In the genomic region with DNA sequence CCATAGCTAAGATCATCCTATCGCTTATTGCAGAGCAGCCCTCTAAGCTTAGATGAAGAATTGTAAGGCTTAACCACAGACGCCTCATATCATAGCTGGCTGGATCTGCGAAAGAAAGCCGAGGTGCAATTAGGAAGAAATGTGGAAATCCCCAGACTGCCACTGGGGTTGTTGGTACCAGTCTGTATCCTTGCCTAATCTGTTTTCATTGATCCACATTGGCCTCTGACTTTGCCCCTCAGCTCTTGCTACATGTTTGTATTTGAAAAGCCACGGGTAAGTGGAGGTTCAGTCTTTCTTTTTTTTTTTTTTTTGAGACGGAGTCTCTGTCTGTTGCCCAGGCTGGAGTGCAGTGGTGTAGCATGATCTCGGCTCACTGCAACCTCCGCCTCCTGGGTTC, we compare ENCODE assay signal across 19 cellular contexts. TPM values are rescaled to one million over a fixed set of nuclear protein-coding genes. Genes with fewer than 3 reads are reported as not detected.
DNase-seq lines count a peak whose midpoint lies in the region; ATAC-seq and TF ChIP-seq lines count a peak whose summit lies in the region.
"Had no signal": no experiment of that assay in that cellular context is flagged by ENCODE, and none has a peak within 500 bp of the region (broad histone marks: within the 10 kb centered on the region; RNA-seq: fewer than 3 reads in every experiment).

No MANE protein-coding gene starts in this region.

- 35% methylated on average over 8 of the region's 8 CpGs for WGBS in liver

- CTCF ChIA-PET in activated naive CD4-positive, alpha-beta T cell treated with anti-CD3 and anti-CD28 coated beads, Interleukin-2, amount 10 ng/mL, durations not matched to agents 7 days and 5 days (lab: Charles Lee) = interaction anchor here (1.0 kb wide), 1 partner anchor 45 kb away, joined by 3 read pairs; no protein-coding TSS in a partner anchor

- peaks cover 7 to 60% (median 49%) of the 10 kb centered on the region in 4 donors for H3K4me1 ChIP-seq in liver (ENCODE audit: control insufficient read depth in 4 of 4, insufficient read depth in 4 of 4, low read length in 3 of 4)
- H3K4me1 ChIP-seq: A549 had no signal

- ATAC-seq in GM18861 (IDR thresholded peaks at IDR 0.05; ENCODE audit: unreplicated experiment) = no peak
- ATAC-seq: A549, GM12878, K562 had no signal

- peak overlapping the region; percentile 60 for H3K27ac Mint-ChIP-seq in activated naive CD4-positive, alpha-beta T cell treated with anti-CD3 and anti-CD28 coated beads, Interleukin-2, amount 10 ng/mL, durations not matched to agents 7 days and 5 days
- H3K27ac Mint-ChIP-seq: H9 had no signal

- H3K27me3 Mint-ChIP-seq in activated naive CD4-positive, alpha-beta T cell treated with anti-CD3 and anti-CD28 coated beads, Interleukin-2, amount 10 ng/mL, durations not matched to agents 7 days and 5 days = no peaks in the 10 kb centered on the region
- H3K27me3 Mint-ChIP-seq: CD4-positive, alpha-beta memory T cell had no signal

- H3K27ac ChIP-seq in liver (ENCODE audit: low read depth in 1 of 2, low read length in 2 of 2) = peak overlapping the region; percentile 89 to 95
- H3K27ac ChIP-seq: 22Rv1, A549, C4-2B had no signal

- no peak overlapping the region for H3K4me3 Mint-ChIP-seq in activated naive CD4-positive, alpha-beta T cell treated with anti-CD3 and anti-CD28 coated beads, Interleukin-2, amount 10 ng/mL, durations not matched to agents 7 days and 5 days
- H3K4me3 Mint-ChIP-seq: CD4-positive, alpha-beta memory T cell; H9 had no signal

- peak; percentile 24 to 46 for TF ChIP-seq RAD21 in liver (IDR thresholded peaks at IDR 0.05)

- H3K9ac ChIP-seq in liver (ENCODE audit: low read depth in 1 of 2, low read length in 2 of 2) = no peak overlapping the region

- no peak overlapping the region for H3K4me3 ChIP-seq in liver (ENCODE audit: low read depth in 1 of 3, low read length in 3 of 3)
- H3K4me3 ChIP-seq: A549, GM12878, K562 had no signal

- H3K9me3 Mint-ChIP-seq in activated naive CD4-positive, alpha-beta T cell treated with anti-CD3 and anti-CD28 coated beads, Interleukin-2, amount 10 ng/mL, durations not matched to agents 7 days and 5 days = no peaks in the 10 kb centered on the region
- H3K9me3 Mint-ChIP-seq: CD4-positive, alpha-beta memory T cell; H9 had no signal

- H3K36me3 Mint-ChIP-seq in activated naive CD4-positive, alpha-beta T cell treated with anti-CD3 and anti-CD28 coated beads, Interleukin-2, amount 10 ng/mL, durations not matched to agents 7 days and 5 days = peaks cover 6% of the 10 kb centered on the region

- no peaks in the 10 kb centered on the region for H3K36me3 ChIP-seq in liver (ENCODE audit: control insufficient read depth in 4 of 4, insufficient read depth in 3 of 4, low read depth in 1 of 4, low read length in 3 of 4)

- TF ChIP-seq CTCF in liver (IDR thresholded peaks at IDR 0.05; ENCODE audit: low read depth, low read length, missing input control) (no peak), GM20000 (IDR thresholded peaks at IDR 0.05; ENCODE audit: extremely low read depth, missing control alignments) (no peak)

- no peaks in the 10 kb centered on the region for H3K9me3 ChIP-seq in liver (ENCODE audit: control insufficient read depth in 4 of 4, low read length in 3 of 4)
- H3K9me3 ChIP-seq: A549 had no signal

- peaks cover 6% of the 10 kb centered on the region for H3K4me1 Mint-ChIP-seq in activated naive CD4-positive, alpha-beta T cell treated with anti-CD3 and anti-CD28 coated beads, Interleukin-2, amount 10 ng/mL, durations not matched to agents 7 days and 5 days
- H3K4me1 Mint-ChIP-seq: H9 had no signal

- H3K27me3 ChIP-seq in liver (ENCODE audit: control insufficient read depth in 4 of 4, insufficient read depth in 4 of 4, low read length in 3 of 4) = no peaks in the 10 kb centered on the region

- DNase-seq in activated naive CD4-positive, alpha-beta T cell treated with anti-CD3 and anti-CD28 coated beads, Interleukin-2, amount 10 ng/mL, durations not matched to agents 7 days and 5 days = no peak
- DNase-seq in activated naive CD4-positive, alpha-beta T cell treated with anti-CD3 and anti-CD28 coated beads, Interleukin-2, amount 50 U/mL, for 16 hours = no peak
- DNase-seq in amniotic epithelial cell (ENCODE audit: low read depth) = peak; percentile 77
- no peak for DNase-seq in activated CD8-positive, alpha-beta memory T cell treated with anti-CD3 and anti-CD28 coated beads, Interleukin-2, amount 50 U/mL, for 4 hours
- DNase-seq in GM20000 (ENCODE audit: low spot score) = no peak
- DNase-seq: AML-193; CD4-positive, alpha-beta memory T cell; DND-41; EL; H9; IMR-90; Karpas-422 had no signal

TF ChIP-seq in liver, 16 proteins besides CTCF, POLR2A, EP300 and RAD21:
- TF ChIP-seq FOXA1 (IDR thresholded peaks at IDR 0.05) (peak; percentile 42), YY1 (IDR thresholded peaks at IDR 0.05) (peak; percentile 66), GABPA (IDR thresholded peaks at IDR 0.05 in 1 of 2, conservative IDR thresholded peaks at IDR 0.05 in 1 of 2) (peak in 1 of 2 donors; percentile 25), EGR1 (IDR thresholded peaks at IDR 0.05; ENCODE audit: low read depth in 2 of 2) (peak in 1 of 2 donors; percentile 73), SP1 (IDR thresholded peaks at IDR 0.05) (peak; percentile 86), HNF4G (IDR thresholded peaks at IDR 0.05) (peak; percentile 80), JUND (IDR thresholded peaks at IDR 0.05) (peak; percentile 59 to 76), NR2F2 (IDR thresholded peaks at IDR 0.05) (peak; percentile 44), RXRA (IDR thresholded peaks at IDR 0.05) (peak; percentile 81 to 92), TAF1 (conservative IDR thresholded peaks at IDR 0.05) (no peak), HNF4A (conservative IDR thresholded peaks at IDR 0.05) (peak; percentile 90 to 93), FOXA2 (IDR thresholded peaks at IDR 0.05) (peak; percentile 50)
- TF ChIP-seq, protein P1, sequence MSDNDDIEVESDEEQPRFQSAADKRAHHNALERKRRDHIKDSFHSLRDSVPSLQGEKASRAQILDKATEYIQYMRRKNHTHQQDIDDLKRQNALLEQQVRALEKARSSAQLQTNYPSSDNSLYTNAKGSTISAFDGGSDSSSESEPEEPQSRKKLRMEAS (IDR thresholded peaks at IDR 0.05) = peak; percentile 84
- TF ChIP-seq, protein P2, sequence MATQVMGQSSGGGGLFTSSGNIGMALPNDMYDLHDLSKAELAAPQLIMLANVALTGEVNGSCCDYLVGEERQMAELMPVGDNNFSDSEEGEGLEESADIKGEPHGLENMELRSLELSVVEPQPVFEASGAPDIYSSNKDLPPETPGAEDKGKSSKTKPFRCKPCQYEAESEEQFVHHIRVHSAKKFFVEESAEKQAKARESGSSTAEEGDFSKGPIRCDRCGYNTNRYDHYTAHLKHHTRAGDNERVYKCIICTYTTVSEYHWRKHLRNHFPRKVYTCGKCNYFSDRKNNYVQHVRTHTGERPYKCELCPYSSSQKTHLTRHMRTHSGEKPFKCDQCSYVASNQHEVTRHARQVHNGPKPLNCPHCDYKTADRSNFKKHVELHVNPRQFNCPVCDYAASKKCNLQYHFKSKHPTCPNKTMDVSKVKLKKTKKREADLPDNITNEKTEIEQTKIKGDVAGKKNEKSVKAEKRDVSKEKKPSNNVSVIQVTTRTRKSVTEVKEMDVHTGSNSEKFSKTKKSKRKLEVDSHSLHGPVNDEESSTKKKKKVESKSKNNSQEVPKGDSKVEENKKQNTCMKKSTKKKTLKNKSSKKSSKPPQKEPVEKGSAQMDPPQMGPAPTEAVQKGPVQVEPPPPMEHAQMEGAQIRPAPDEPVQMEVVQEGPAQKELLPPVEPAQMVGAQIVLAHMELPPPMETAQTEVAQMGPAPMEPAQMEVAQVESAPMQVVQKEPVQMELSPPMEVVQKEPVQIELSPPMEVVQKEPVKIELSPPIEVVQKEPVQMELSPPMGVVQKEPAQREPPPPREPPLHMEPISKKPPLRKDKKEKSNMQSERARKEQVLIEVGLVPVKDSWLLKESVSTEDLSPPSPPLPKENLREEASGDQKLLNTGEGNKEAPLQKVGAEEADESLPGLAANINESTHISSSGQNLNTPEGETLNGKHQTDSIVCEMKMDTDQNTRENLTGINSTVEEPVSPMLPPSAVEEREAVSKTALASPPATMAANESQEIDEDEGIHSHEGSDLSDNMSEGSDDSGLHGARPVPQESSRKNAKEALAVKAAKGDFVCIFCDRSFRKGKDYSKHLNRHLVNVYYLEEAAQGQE (IDR thresholded peaks at IDR 0.05) = peak; percentile 88
- TF ChIP-seq, protein P3, sequence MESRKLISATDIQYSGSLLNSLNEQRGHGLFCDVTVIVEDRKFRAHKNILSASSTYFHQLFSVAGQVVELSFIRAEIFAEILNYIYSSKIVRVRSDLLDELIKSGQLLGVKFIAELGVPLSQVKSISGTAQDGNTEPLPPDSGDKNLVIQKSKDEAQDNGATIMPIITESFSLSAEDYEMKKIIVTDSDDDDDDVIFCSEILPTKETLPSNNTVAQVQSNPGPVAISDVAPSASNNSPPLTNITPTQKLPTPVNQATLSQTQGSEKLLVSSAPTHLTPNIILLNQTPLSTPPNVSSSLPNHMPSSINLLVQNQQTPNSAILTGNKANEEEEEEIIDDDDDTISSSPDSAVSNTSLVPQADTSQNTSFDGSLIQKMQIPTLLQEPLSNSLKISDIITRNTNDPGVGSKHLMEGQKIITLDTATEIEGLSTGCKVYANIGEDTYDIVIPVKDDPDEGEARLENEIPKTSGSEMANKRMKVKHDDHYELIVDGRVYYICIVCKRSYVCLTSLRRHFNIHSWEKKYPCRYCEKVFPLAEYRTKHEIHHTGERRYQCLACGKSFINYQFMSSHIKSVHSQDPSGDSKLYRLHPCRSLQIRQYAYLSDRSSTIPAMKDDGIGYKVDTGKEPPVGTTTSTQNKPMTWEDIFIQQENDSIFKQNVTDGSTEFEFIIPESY (IDR thresholded peaks at IDR 0.05) = peak; percentile 73
- TF ChIP-seq, protein P4, sequence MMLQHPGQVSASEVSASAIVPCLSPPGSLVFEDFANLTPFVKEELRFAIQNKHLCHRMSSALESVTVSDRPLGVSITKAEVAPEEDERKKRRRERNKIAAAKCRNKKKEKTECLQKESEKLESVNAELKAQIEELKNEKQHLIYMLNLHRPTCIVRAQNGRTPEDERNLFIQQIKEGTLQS (IDR thresholded peaks at IDR 0.05) = peak; percentile 24

RNA-seq across cellular contexts. Expression of a gene that starts 48.9 kb away (rescaled TPM):
- 10 to 100 TPM; 11.3 to 40.6 TPM for total RNA-seq in liver
- polyA plus RNA-seq in liver = 1 to 10 TPM; 6.8 to 9.6 TPM
